In the genomic region with DNA sequence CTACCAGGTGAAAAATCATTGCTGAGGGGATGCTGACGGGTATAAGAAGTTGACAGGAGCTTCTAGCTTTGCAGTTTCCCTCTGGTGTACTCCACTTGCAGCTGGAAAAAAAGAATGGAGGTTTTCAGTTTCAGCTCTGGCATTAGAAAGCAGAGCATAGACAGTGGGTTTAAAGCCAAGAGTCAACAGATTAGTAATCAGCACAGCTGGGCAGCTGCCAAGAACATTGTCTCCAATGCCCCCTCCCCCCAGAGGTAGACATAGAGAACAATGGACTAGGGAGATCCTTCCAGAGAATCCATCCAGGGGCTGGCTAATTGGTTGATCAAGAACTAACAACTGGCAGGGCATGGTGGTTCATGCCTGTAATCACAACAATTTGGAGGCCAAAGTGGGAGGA, we compare ENCODE assay signal across 13 cellular contexts. TPM values are rescaled to one million over a fixed set of nuclear protein-coding genes. Genes with fewer than 3 reads are reported as not detected.
A peak's percentile ranks its signal among the peaks of the same experiment; 100 is the strongest.
DNase-seq lines count a peak whose midpoint lies in the region; ATAC-seq and TF ChIP-seq lines count a peak whose summit lies in the region.
"Had no signal": no experiment of that assay in that cellular context is flagged by ENCODE, and none has a peak within 500 bp of the region (broad histone marks: within the 10 kb centered on the region; RNA-seq: fewer than 3 reads in every experiment).

No MANE protein-coding gene starts in this region.

- H3K4me1 ChIP-seq in heart left ventricle, result peaks cover 0 to 4% (median 0%) of the 10 kb centered on the region in 12 donors
- peaks cover 9% of the 10 kb centered on the region; the same call in 1 of the 2 replicates for H3K4me1 ChIP-seq in PC-3 (ENCODE audit: insufficient read depth, low read length)
- H3K4me1 ChIP-seq in stomach, result no peaks in the 10 kb centered on the region

- BruUV-seq in PC-3 (replicated peaks; lab: Mats Ljungman, UMichigan), result no TSS peak

- H3K4me3 ChIP-seq in heart left ventricle (no peak overlapping the region), PC-3 (ENCODE audit: low read length) (no peak overlapping the region), stomach (no peak overlapping the region)
- H3K4me3 ChIP-seq: thoracic aorta had no signal

- H3K9me2 ChIP-seq in PC-3 (replicated peaks; ENCODE audit: low read length), result no peaks in the 10 kb centered on the region

- intact Hi-C loops in heart left ventricle (cut with DNase I), result loop anchor here in 2 of 10 donors (5.0 to 10.0 kb wide), 2 partner anchors 160 to 318 kb away; no protein-coding TSS in a partner anchor
- intact Hi-C loops in cardiac septum (cut with DNase I), result no loop called here
- intact Hi-C loops in PC-3 (cut with micrococcal nuclease), result no loop called here
- intact Hi-C loops in stomach (cut with DNase I; ENCODE audit: low total_unique reads), result no loop called here

- no peaks in the 10 kb centered on the region for H4K20me1 ChIP-seq in PC-3 (ENCODE audit: low read length)

- H3K27ac ChIP-seq in heart left ventricle (no peak overlapping the region), PC-3 (ENCODE audit: low read length) (no peak overlapping the region), stomach (no peak overlapping the region)
- H3K27ac ChIP-seq: thoracic aorta had no signal

- peak in 3 of 4 donors; percentile 26 to 53 (median 48) for ATAC-seq in heart left ventricle
- ATAC-seq in PC-3, result peak; percentile 55
- ATAC-seq in GM18505 (IDR thresholded peaks at IDR 0.05; ENCODE audit: unreplicated experiment), result no peak
- no peak for ATAC-seq in esophagus mucosa

- POLR2A ChIA-PET in PC-3 (lab: Charles Lee; ENCODE audit: unreplicated experiment), result no interaction called here

- H3K36me3 ChIP-seq in heart left ventricle, result no peaks in the 10 kb centered on the region
- no peaks in the 10 kb centered on the region; the same call in 1 of the 2 replicates for H3K36me3 ChIP-seq in PC-3 (ENCODE audit: low read depth, low read length)
- no peaks in the 10 kb centered on the region for H3K36me3 ChIP-seq in stomach
- H3K36me3 ChIP-seq: thoracic aorta had no signal

- no peak for TF ChIP-seq EP300 in stomach (IDR thresholded peaks at IDR 0.05)

- TF ChIP-seq CTCF in heart left ventricle (IDR thresholded peaks at IDR 0.05) (no peak), PC-3 (conservative IDR thresholded peaks at IDR 0.05; ENCODE audit: low read depth, low read length) (no peak), stomach (IDR thresholded peaks at IDR 0.05) (no peak)

- H3K9ac ChIP-seq in PC-3 (ENCODE audit: low read length), result no peak overlapping the region

- H3K9me3 ChIP-seq in heart left ventricle (peaks cover 0 to 28% (median 12%) of the 10 kb centered on the region in 12 donors), PC-3 (ENCODE audit: low read length) (peaks cover 10% of the 10 kb centered on the region), stomach (peaks cover 9 to 26% (median 20%) of the 10 kb centered on the region in 4 donors)

- H3K4me2 ChIP-seq in PC-3 (ENCODE audit: low read length), result peak overlapping the region; percentile 31; the same call in 1 of the 2 replicates

- H3F3A ChIP-seq in PC-3 (ENCODE audit: low read length, unreplicated experiment), result no peaks in the 10 kb centered on the region

- H2AFZ ChIP-seq in PC-3 (ENCODE audit: low read length), result no peak overlapping the region

- WGBS in heart left ventricle, 4 donors, result 19 to 26% (median 25%) methylated on average over 1 of the region's 1 CpG
- WGBS in stomach, 5 donors, result 11 to 36% (median 25%) methylated on average over 1 of the region's 1 CpG

- H3K27me3 ChIP-seq in heart left ventricle, result peaks cover 0 to 3% (median 0%) of the 10 kb centered on the region in 9 donors
- H3K27me3 ChIP-seq in PC-3 (ENCODE audit: low read length), result no peaks in the 10 kb centered on the region
- H3K27me3 ChIP-seq in stomach, result no peaks in the 10 kb centered on the region

- peak in 1 of 5 donors; percentile 41 for DNase-seq in heart left ventricle
- no peak for DNase-seq in cardiac septum (ENCODE audit: low spot score)
- peak; percentile 83 for DNase-seq in PC-3
- DNase-seq in globus pallidus (ENCODE audit: low spot score), result peak; percentile 35
- no peak for DNase-seq in activated CD4-positive, alpha-beta T cell treated with anti-CD3 and anti-CD28 coated beads for 48 hours
- DNase-seq in stomach, result no peak
- DNase-seq: activated CD4-positive, alpha-beta memory T cell treated with anti-CD3 and anti-CD28 coated beads, Interleukin-2, amount 10 ng/mL, durations not matched to agents 7 days and 5 days; HFFc6; NCI-H187; stimulated activated CD4-positive, alpha-beta T cell treated with anti-CD3 and anti-CD28 coated beads, Interleukin-2, amount 100 ng/mL, for 48 hours had no signal

- H3K79me2 ChIP-seq in PC-3 (ENCODE audit: low read length), result no peaks in the 10 kb centered on the region

- CTCF ChIA-PET in PC-3 (lab: Charles Lee), result interaction anchor here (0.5 kb wide), 1 partner anchor 180 kb away, joined by 5 read pairs; no protein-coding TSS in a partner anchor

- TF ChIP-seq POLR2A in heart left ventricle (IDR thresholded peaks at IDR 0.05) (no peak), stomach (IDR thresholded peaks at IDR 0.05) (no peak), GM18505 (IDR thresholded peaks at IDR 0.05; ENCODE audit: borderline replicate concordance, extremely low read depth, insufficient read depth, insufficient read length) (no peak)

RNA-seq across cellular contexts. Expression of a gene that starts 10.1 kb away (rescaled TPM):
- total RNA-seq in heart left ventricle (under 1 TPM in 1 of 9 donors, not detected in 8; 0.02 TPM), cardiac septum (not detected), PC-3 (2014; rRNA removed) (0.22 and 0.23 TPM in 2 replicates), stomach (under 1 TPM in 2 of 5 donors, not detected in 3; under 0.01 to 0.37 TPM), esophagus mucosa (not detected)
- polyA plus RNA-seq in heart left ventricle (under 1 TPM in 1 of 2 donors, not detected in 1; 0.01 TPM), stomach (under 1 TPM in 1 of 3 donors, not detected in 2; 0.15 TPM)
- total RNA-seq: activated CD4-positive, alpha-beta memory T cell treated with anti-CD3 and anti-CD28 coated beads, Interleukin-2, amount 10 ng/mL, durations not matched to agents 7 days and 5 days; HFFc6; thoracic aorta had no signal

Comparison
In these comparisons a context has a peak if more than half of its experiments do, and no peak if none do; other contexts are left out.
1. ATAC-seq: peak in heart left ventricle (3 of 4) and PC-3 (single experiment); none in GM18505 (single experiment) and esophagus mucosa (single experiment).
2. DNase-seq: peak in PC-3 (single experiment) and globus pallidus (single experiment); none in cardiac septum (single experiment), activated CD4-positive, alpha-beta T cell treated with anti-CD3 and anti-CD28 coated beads for 48 hours (single experiment) and stomach (single experiment).